In the genomic region with DNA sequence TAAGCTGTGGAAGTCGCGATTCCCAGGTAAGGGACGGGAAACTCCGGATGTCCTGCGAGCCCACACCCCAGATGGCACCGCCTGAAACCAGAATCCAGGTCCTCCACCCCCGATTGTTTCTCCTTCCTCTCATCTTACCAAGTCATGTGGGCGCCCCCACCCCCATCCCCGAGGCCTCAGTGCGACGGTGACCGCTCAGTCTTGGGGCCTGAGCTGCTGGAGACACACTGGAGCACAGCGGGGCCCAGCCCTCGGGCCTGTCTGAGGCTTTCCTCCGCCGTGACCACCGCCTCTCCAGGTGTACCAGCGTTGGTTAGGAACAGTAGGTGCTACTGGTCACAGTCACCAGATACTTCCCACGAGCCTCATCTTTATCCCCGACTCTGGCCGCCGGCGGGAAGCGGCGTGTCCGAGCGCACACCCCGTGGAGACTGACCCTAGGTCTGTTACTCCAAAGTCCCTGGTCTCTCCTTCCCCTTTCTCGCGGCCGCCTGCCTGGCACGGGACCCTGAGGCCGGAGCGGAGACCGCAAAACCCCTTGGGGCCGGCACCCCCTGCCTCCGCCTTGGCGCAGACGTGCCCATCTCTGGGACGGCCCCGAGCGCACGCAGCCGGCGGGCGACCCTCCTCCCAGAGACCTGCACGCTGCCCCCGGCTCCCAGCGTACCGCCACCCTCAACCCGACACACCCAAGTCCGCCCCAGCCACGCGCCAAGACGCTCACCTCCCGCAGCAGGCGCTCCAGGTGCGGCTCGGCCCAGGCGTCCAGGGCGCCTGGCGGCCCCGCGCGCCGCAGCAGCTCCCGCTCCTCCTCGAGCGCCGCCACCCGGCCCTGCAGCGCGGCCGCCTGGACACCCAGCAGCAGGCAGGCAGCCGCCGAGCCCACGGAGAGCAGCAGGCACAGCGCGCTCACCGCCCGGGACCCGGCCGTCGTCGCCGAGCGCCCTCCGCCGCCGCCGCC, we compare ENCODE assay signal across 8 cellular contexts. TPM values are rescaled to one million over a fixed set of nuclear protein-coding genes. Genes with fewer than 3 reads are reported as not detected.
DNase-seq lines count a peak whose midpoint lies in the region; ATAC-seq and TF ChIP-seq lines count a peak whose summit lies in the region.

No MANE protein-coding gene starts in this region.

- peaks cover 12% of the 10 kb centered on the region for H3K4me1 ChIP-seq in CD8-positive, alpha-beta T cell (ENCODE audit: insufficient read depth, low read length)

- peaks cover 5% of the 10 kb centered on the region for H3K27me3 ChIP-seq in CD8-positive, alpha-beta T cell (ENCODE audit: insufficient read depth, low read length)

- H3K4me3 ChIP-seq in CD8-positive, alpha-beta T cell (ENCODE audit: low read depth, low read length) = no peak overlapping the region
- peak overlapping the region; percentile 62 for H3K4me3 ChIP-seq in iPS-18c (ENCODE audit: insufficient read depth, low read depth, low read length)

- no peaks in the 10 kb centered on the region for H3K9me3 ChIP-seq in CD8-positive, alpha-beta T cell (ENCODE audit: low read length)
- peaks cover 2% of the 10 kb centered on the region for H3K9me3 ChIP-seq in iPS-18c (ENCODE audit: control insufficient read depth, insufficient read depth, low read length)

- peaks cover 2% of the 10 kb centered on the region for H3K36me3 Mint-ChIP-seq in CD8-positive, alpha-beta T cell
- H3K36me3 Mint-ChIP-seq in activated naive CD8-positive, alpha-beta T cell treated with anti-CD3 and anti-CD28 coated beads, Interleukin-2, amount 50 U/mL, for 24 hours (ENCODE audit: low read depth) = peaks cover 6% of the 10 kb centered on the region
- no peaks in the 10 kb centered on the region for H3K36me3 Mint-ChIP-seq in stimulated activated effector memory CD8-positive, alpha-beta T cell treated with anti-CD3 and anti-CD28 coated beads, Interleukin-12 subunit alpha, Interleukin-12 subunit beta, amount 100 ng/mL, for 72 hours

- H3K27ac ChIP-seq in CD8-positive, alpha-beta T cell (ENCODE audit: low read depth, low read length) = no peak overlapping the region

- intact Hi-C loops in CD8-positive, alpha-beta T cell (cut with DNase I, micrococcal nuclease) = loop anchor here (1.0 to 2.0 kb wide), 4 partner anchors 309 to 355 kb away; no protein-coding TSS in a partner anchor

- H3K27me3 Mint-ChIP-seq in CD8-positive, alpha-beta T cell (ENCODE audit: low read depth) = peaks cover 49% of the 10 kb centered on the region
- H3K27me3 Mint-ChIP-seq in activated naive CD8-positive, alpha-beta T cell treated with anti-CD3 and anti-CD28 coated beads, Interleukin-2, amount 50 U/mL, for 24 hours = peaks cover 45% of the 10 kb centered on the region

- no peak overlapping the region for H3K27ac Mint-ChIP-seq in CD8-positive, alpha-beta T cell
- H3K27ac Mint-ChIP-seq in activated naive CD8-positive, alpha-beta T cell treated with anti-CD3 and anti-CD28 coated beads, Interleukin-2, amount 50 U/mL, for 24 hours = no peak overlapping the region
- H3K27ac Mint-ChIP-seq in stimulated activated effector memory CD8-positive, alpha-beta T cell treated with anti-CD3 and anti-CD28 coated beads, Interleukin-12 subunit alpha, Interleukin-12 subunit beta, amount 100 ng/mL, for 72 hours = no peak overlapping the region

- H3K9me3 Mint-ChIP-seq in CD8-positive, alpha-beta T cell = peaks cover 6% of the 10 kb centered on the region
- peaks cover 7% of the 10 kb centered on the region for H3K9me3 Mint-ChIP-seq in activated naive CD8-positive, alpha-beta T cell treated with anti-CD3 and anti-CD28 coated beads, Interleukin-2, amount 50 U/mL, for 24 hours
- peaks cover 6% of the 10 kb centered on the region for H3K9me3 Mint-ChIP-seq in stimulated activated effector memory CD8-positive, alpha-beta T cell treated with anti-CD3 and anti-CD28 coated beads, Interleukin-12 subunit alpha, Interleukin-12 subunit beta, amount 100 ng/mL, for 72 hours

- TF ChIP-seq CTCF in CD8-positive, alpha-beta T cell (IDR thresholded peaks at IDR 0.05) = no peak

- H3K4me3 Mint-ChIP-seq in CD8-positive, alpha-beta T cell = peak overlapping the region; percentile 67
- H3K4me3 Mint-ChIP-seq in activated naive CD8-positive, alpha-beta T cell treated with anti-CD3 and anti-CD28 coated beads, Interleukin-2, amount 50 U/mL, for 24 hours = no peak overlapping the region
- H3K4me3 Mint-ChIP-seq in stimulated activated effector memory CD8-positive, alpha-beta T cell treated with anti-CD3 and anti-CD28 coated beads, Interleukin-12 subunit alpha, Interleukin-12 subunit beta, amount 100 ng/mL, for 72 hours = peak overlapping the region; percentile 56

- no peak for ATAC-seq in CD8-positive, alpha-beta T cell
- peak; percentile 34 for ATAC-seq in activated naive CD8-positive, alpha-beta T cell treated with anti-CD3 and anti-CD28 coated beads, Interleukin-2, amount 50 U/mL, for 24 hours
- peak; percentile 39 for ATAC-seq in stimulated activated effector memory CD8-positive, alpha-beta T cell treated with anti-CD3 and anti-CD28 coated beads, Interleukin-12 subunit alpha, Interleukin-12 subunit beta, amount 100 ng/mL, for 72 hours

- DNase-seq in CD8-positive, alpha-beta T cell = no peak
- DNase-seq in HPDE6-E6E7 (ENCODE audit: extremely low spot score) (peak; percentile 26), NCI-H2081 treated with DMSO at 0.1 percent for 48 hours (lab: John Stamatoyannopoulos, UW) (no peak), T1000 (lab: John Stamatoyannopoulos, UW) (no peak), GF-D8 (lab: John Stamatoyannopoulos, UW) (no peak)
- DNase-seq in activated naive CD8-positive, alpha-beta T cell treated with anti-CD3 and anti-CD28 coated beads, Interleukin-2, amount 50 U/mL, for 24 hours = no peak
- DNase-seq in stimulated activated effector memory CD8-positive, alpha-beta T cell treated with anti-CD3 and anti-CD28 coated beads, Interleukin-12 subunit alpha, Interleukin-12 subunit beta, amount 100 ng/mL, for 72 hours (ENCODE audit: low spot score in 2 of 2) = no peak

- H3K36me3 ChIP-seq in CD8-positive, alpha-beta T cell (ENCODE audit: insufficient read depth, low read length) = no peaks in the 10 kb centered on the region

- CTCF ChIA-PET in CD8-positive, alpha-beta T cell (lab: Charles Lee) = interaction anchor here (0.5 to 1.6 kb wide), 7 partner anchors 11 to 310 kb away, joined by 3 to 4 read pairs (median 3); no protein-coding TSS in a partner anchor

- peaks cover 6% of the 10 kb centered on the region for H3K4me1 Mint-ChIP-seq in CD8-positive, alpha-beta T cell (ENCODE audit: low read depth)
- H3K4me1 Mint-ChIP-seq in activated naive CD8-positive, alpha-beta T cell treated with anti-CD3 and anti-CD28 coated beads, Interleukin-2, amount 50 U/mL, for 24 hours = peaks cover 5% of the 10 kb centered on the region
- no peaks in the 10 kb centered on the region for H3K4me1 Mint-ChIP-seq in stimulated activated effector memory CD8-positive, alpha-beta T cell treated with anti-CD3 and anti-CD28 coated beads, Interleukin-12 subunit alpha, Interleukin-12 subunit beta, amount 100 ng/mL, for 72 hours

- POLR2A ChIA-PET in CD8-positive, alpha-beta T cell (lab: Charles Lee) = interaction anchor here (1.1 kb wide), 1 partner anchor 141 kb away, joined by 4 read pairs; a partner anchor contains a TSS

RNA-seq across cellular contexts. Expression of a gene that starts 0.7 kb away (rescaled TPM):
- total RNA-seq in CD8-positive, alpha-beta T cell = not detected

RNA-seq across cellular contexts. Expression of a gene that starts 37.4 kb away (rescaled TPM):
- 100 to 1,000 TPM; 104 to 106 TPM for total RNA-seq in CD8-positive, alpha-beta T cell
